33 cellular contexts compared by ENCODE assay signal in the genomic region with DNA sequence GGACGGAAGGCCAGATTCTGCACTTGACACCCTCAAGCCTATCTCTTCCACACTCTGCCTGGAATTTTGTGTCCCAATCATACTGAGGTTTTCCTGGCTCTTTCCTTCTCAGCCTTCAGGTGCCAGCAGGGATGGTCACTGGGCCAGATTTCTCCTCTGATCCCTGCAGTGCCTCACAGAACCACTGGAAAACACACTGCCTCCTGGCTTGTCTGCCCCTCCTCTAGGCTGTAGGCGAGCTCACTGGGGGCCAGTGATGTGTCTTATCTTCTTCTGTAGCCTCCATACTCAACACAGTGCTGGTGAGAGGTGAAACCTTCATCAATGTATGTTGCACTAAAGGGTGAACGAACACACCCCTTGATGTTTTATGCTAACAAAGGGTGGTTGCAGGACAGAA.
"Had no signal": no experiment of that assay in that cellular context is flagged by ENCODE, and none has a peak within 500 bp of the region (broad histone marks: within the 10 kb centered on the region; RNA-seq: fewer than 3 reads in every experiment).

No MANE protein-coding gene starts in this region.

- H3K4me3 ChIP-seq: ascending aorta, cardiac muscle cell, colonic mucosa, heart right ventricle, pancreas, psoas muscle, smooth muscle cell, vagina had no signal

- H3K27ac Mint-ChIP-seq: activated naive CD8-positive, alpha-beta T cell treated with anti-CD3 and anti-CD28 coated beads, Interleukin-2, amount 10 ng/mL, durations not matched to agents 7 days and 5 days; brain; naive thymus-derived CD4-positive, alpha-beta T cell; stimulated activated memory B cell treated with anti-CD40 and anti-IgM and Interleukin-4, amounts not matched to agents 10 μg/mL and 1 μg/mL and 100 μg/mL, for 72 hours; type B pancreatic cell had no signal

- H3K4me2 ChIP-seq: smooth muscle cell had no signal

- H3K27ac ChIP-seq: ascending aorta, cardiac muscle cell, colonic mucosa, heart right ventricle, pancreas, psoas muscle, vagina, VCaP had no signal

- FAIRE-seq: endothelial cell of umbilical vein, pancreas, TTC549 had no signal

- H3K27me3 ChIP-seq: ascending aorta, cardiac muscle cell, colonic mucosa, vagina had no signal

- H3K36me3 Mint-ChIP-seq: activated naive CD8-positive, alpha-beta T cell treated with anti-CD3 and anti-CD28 coated beads, Interleukin-2, amount 10 ng/mL, durations not matched to agents 7 days and 5 days; brain; type B pancreatic cell had no signal

- H3K4me1 ChIP-seq: colonic mucosa, pancreas, vagina had no signal

- H3K27me3 Mint-ChIP-seq: brain had no signal

- ATAC-seq: naive thymus-derived CD4-positive, alpha-beta T cell; pancreas; stimulated activated memory B cell treated with anti-CD40 and anti-IgM and Interleukin-4, amounts not matched to agents 10 μg/mL and 1 μg/mL and 100 μg/mL, for 72 hours; stimulated activated naive CD8-positive, alpha-beta T cell treated with anti-CD3 and anti-CD28 coated beads, Interleukin-15, amount 100 ng/mL, for 72 hours had no signal

- DNase-seq: activated CD4-positive, alpha-beta T cell treated with anti-CD3 and anti-CD28 coated beads for 4 hours; activated CD4-positive, alpha-beta T cell treated with anti-CD3 and anti-CD28 coated beads, Interleukin-2, amount 50 U/mL, for 4 hours; activated CD8-positive, alpha-beta memory T cell treated with anti-CD3 and anti-CD28 coated beads for 24 hours; activated effector memory CD4-positive, alpha-beta T cell treated with Interleukin-2 at 50 U/mL for 16 hours; activated naive CD4-positive, alpha-beta T cell treated with Interleukin-2 at 50 U/mL for 16 hours; activated naive CD8-positive, alpha-beta T cell treated with anti-CD3 and anti-CD28 coated beads, Interleukin-2, amount 10 ng/mL, durations not matched to agents 7 days and 5 days; cerebellar nuclear complex; colonic mucosa; effector memory CD4-positive, alpha-beta T cell; foreskin fibroblast; heart right ventricle; left cardiac atrium; mammary epithelial cell; midbrain; naive thymus-derived CD4-positive, alpha-beta T cell; pancreas; psoas muscle; stimulated activated CD4-positive, alpha-beta T cell treated with anti-CD3 and anti-CD28 coated beads, Interleukin-1b, Interleukin-23, amount 100 ng/mL, for 48 hours; stimulated activated CD4-positive, alpha-beta T cell treated with anti-CD3 and anti-CD28 coated beads, Interleukin-4, amount 100 ng/mL, for 4 hours; stimulated activated CD8-positive, alpha-beta memory T cell treated with anti-CD3 and anti-CD28 coated beads, Interleukin-4, amount 100 ng/mL, for 48 hours; stimulated activated naive CD8-positive, alpha-beta T cell treated with anti-CD3 and anti-CD28 coated beads, Interleukin-15, amount 100 ng/mL, for 72 hours; substantia nigra; T-helper 9 cell had no signal

- H3K36me3 ChIP-seq: ascending aorta, cardiac muscle cell, colonic mucosa, heart right ventricle, pancreas, vagina had no signal

- H3K4me1 Mint-ChIP-seq: activated naive CD8-positive, alpha-beta T cell treated with anti-CD3 and anti-CD28 coated beads, Interleukin-2, amount 10 ng/mL, durations not matched to agents 7 days and 5 days; naive thymus-derived CD4-positive, alpha-beta T cell; stimulated activated memory B cell treated with anti-CD40 and anti-IgM and Interleukin-4, amounts not matched to agents 10 μg/mL and 1 μg/mL and 100 μg/mL, for 72 hours; stimulated activated naive CD8-positive, alpha-beta T cell treated with anti-CD3 and anti-CD28 coated beads, Interleukin-15, amount 100 ng/mL, for 72 hours had no signal

- H3K9me3 ChIP-seq: ascending aorta, colonic mucosa, heart right ventricle, pancreas, psoas muscle, vagina had no signal

- H3K4me3 Mint-ChIP-seq: activated naive CD8-positive, alpha-beta T cell treated with anti-CD3 and anti-CD28 coated beads, Interleukin-2, amount 10 ng/mL, durations not matched to agents 7 days and 5 days; brain; naive thymus-derived CD4-positive, alpha-beta T cell; stimulated activated memory B cell treated with anti-CD40 and anti-IgM and Interleukin-4, amounts not matched to agents 10 μg/mL and 1 μg/mL and 100 μg/mL, for 72 hours; stimulated activated naive CD8-positive, alpha-beta T cell treated with anti-CD3 and anti-CD28 coated beads, Interleukin-15, amount 100 ng/mL, for 72 hours; type B pancreatic cell had no signal
